ENCODE assay signal across 18 cellular contexts in the genomic region with DNA sequence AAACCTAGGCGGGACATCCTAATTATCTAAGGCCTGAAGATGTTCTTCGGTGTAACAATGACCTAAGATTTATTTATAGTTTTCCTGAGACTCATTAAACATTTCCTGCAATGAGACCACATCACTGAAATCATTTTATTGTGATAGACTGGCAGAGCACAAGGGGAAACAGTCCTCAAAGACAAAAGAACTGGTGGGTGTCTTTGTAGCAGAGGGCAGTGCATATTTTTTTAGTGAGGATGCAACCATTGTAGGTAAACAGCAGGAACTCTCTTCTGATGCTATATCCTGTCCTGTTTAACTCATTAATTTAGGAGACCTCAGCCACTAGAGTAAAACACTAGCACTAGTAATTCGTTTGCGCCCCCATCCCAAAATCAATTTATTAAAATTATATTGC.
"Had no signal": no experiment of that assay in that cellular context is flagged by ENCODE, and none has a peak within 500 bp of the region (broad histone marks: within the 10 kb centered on the region; RNA-seq: fewer than 3 reads in every experiment).

No MANE protein-coding gene starts in this region.

- H3K9me3 Mint-ChIP-seq: dendritic cell treated with granulocyte-macrophage colony-stimulating factor and Interleukin-4, amounts not matched to agents 40 ng/mL and 50 ng/mL, for 4 days; effector memory CD8-positive, alpha-beta T cell; stimulated activated memory B cell treated with anti-CD40 and anti-IgM and Interleukin-4, amounts not matched to agents 10 μg/mL and 1 μg/mL and 100 μg/mL, for 72 hours; T-cell; WTC11 had no signal

- H3K9me3 ChIP-seq: right lobe of liver, thoracic aorta had no signal

- H3K27ac Mint-ChIP-seq: activated CD4-positive, alpha-beta T cell treated with anti-CD3 and anti-CD28 coated beads for 36 hours; activated naive CD8-positive, alpha-beta T cell; dendritic cell treated with granulocyte-macrophage colony-stimulating factor and Interleukin-4, amounts not matched to agents 40 ng/mL and 50 ng/mL, for 4 days; effector memory CD8-positive, alpha-beta T cell; stimulated activated memory B cell treated with anti-CD40 and anti-IgM and Interleukin-4, amounts not matched to agents 10 μg/mL and 1 μg/mL and 100 μg/mL, for 72 hours; T-cell; WTC11 had no signal

- H3K27me3 Mint-ChIP-seq: activated CD4-positive, alpha-beta T cell treated with anti-CD3 and anti-CD28 coated beads for 36 hours; dendritic cell treated with granulocyte-macrophage colony-stimulating factor and Interleukin-4, amounts not matched to agents 40 ng/mL and 50 ng/mL, for 4 days; effector memory CD8-positive, alpha-beta T cell; progenitor cell of endocrine pancreas; stimulated activated memory B cell treated with anti-CD40 and anti-IgM and Interleukin-4, amounts not matched to agents 10 μg/mL and 1 μg/mL and 100 μg/mL, for 72 hours had no signal

- H3K36me3 ChIP-seq: right lobe of liver, thoracic aorta had no signal

- H3K27ac ChIP-seq: right lobe of liver, thoracic aorta had no signal

- H3K36me3 Mint-ChIP-seq: activated naive CD8-positive, alpha-beta T cell; stimulated activated memory B cell treated with anti-CD40 and anti-IgM and Interleukin-4, amounts not matched to agents 10 μg/mL and 1 μg/mL and 100 μg/mL, for 72 hours; T-cell; WTC11 had no signal

- H3K27me3 ChIP-seq: right lobe of liver had no signal

- H3K4me3 Mint-ChIP-seq: activated CD4-positive, alpha-beta T cell treated with anti-CD3 and anti-CD28 coated beads for 36 hours; activated naive CD8-positive, alpha-beta T cell; dendritic cell treated with granulocyte-macrophage colony-stimulating factor and Interleukin-4, amounts not matched to agents 40 ng/mL and 50 ng/mL, for 4 days; effector memory CD8-positive, alpha-beta T cell; stimulated activated memory B cell treated with anti-CD40 and anti-IgM and Interleukin-4, amounts not matched to agents 10 μg/mL and 1 μg/mL and 100 μg/mL, for 72 hours; T-cell; WTC11 had no signal

- H3K4me1 Mint-ChIP-seq: activated CD4-positive, alpha-beta T cell treated with anti-CD3 and anti-CD28 coated beads for 36 hours; stimulated activated memory B cell treated with anti-CD40 and anti-IgM and Interleukin-4, amounts not matched to agents 10 μg/mL and 1 μg/mL and 100 μg/mL, for 72 hours; T-cell had no signal

- DNase-seq: activated CD4-positive, alpha-beta T cell treated with anti-CD3 and anti-CD28 coated beads for 36 hours; activated CD4-positive, alpha-beta T cell treated with anti-CD3 and anti-CD28 coated beads, Interleukin-2, amount 50 U/mL, for 48 hours; amniotic stem cell; effector memory CD8-positive, alpha-beta T cell; foreskin fibroblast; hippocampal formation; islet precursor cell; occipital lobe; right lobe of liver; small intestine; stimulated activated CD4-positive, alpha-beta T cell treated with anti-CD3 and anti-CD28 coated beads, Interleukin-4, amount 100 ng/mL, for 24 hours; T-cell had no signal

- H3K4me3 ChIP-seq: right lobe of liver, thoracic aorta had no signal
